31 cellular contexts compared by ENCODE assay signal in genomic region chr14:30180219-30180618, GRCh38.
DNase-seq lines count a peak whose midpoint lies in the region; ATAC-seq, FAIRE-seq and TF ChIP-seq lines count a peak whose summit lies in the region.
"Had no signal": no experiment of that assay in that cellular context is flagged by ENCODE, and none has a peak within 500 bp of the region (broad histone marks: within the 10 kb centered on the region; RNA-seq: fewer than 3 reads in every experiment).

No MANE protein-coding gene starts in this region.

- no peak for ATAC-seq in activated T-helper 17 cell treated with anti-CD3 and anti-CD28 coated beads, Interleukin-2, amount 50 U/mL, for 72 hours (replicated peaks)
- ATAC-seq: body of pancreas; stimulated activated naive B cell treated with anti-CD40 and anti-IgM and Interleukin-4, amounts not matched to agents 10 μg/mL and 1 μg/mL and 100 μg/mL, for 72 hours had no signal

- H3K4me3 Mint-ChIP-seq in astrocyte (ENCODE audit: unreplicated experiment): no peak overlapping the region
- no peak overlapping the region for H3K4me3 Mint-ChIP-seq in activated T-helper 17 cell treated with anti-CD3 and anti-CD28 coated beads, Interleukin-2, amount 50 U/mL, for 72 hours
- H3K4me3 Mint-ChIP-seq: activated naive CD8-positive, alpha-beta T cell treated with anti-CD3 and anti-CD28 coated beads, Interleukin-2, amount 10 ng/mL, durations not matched to agents 7 days and 5 days; CD4-positive, CD25-positive, alpha-beta regulatory T cell; nephron; stimulated activated naive B cell treated with anti-CD40 and anti-IgM and Interleukin-4, amounts not matched to agents 10 μg/mL and 1 μg/mL and 100 μg/mL, for 72 hours; T-helper 2 cell treated with Interferon-gamma antibody and Interleukin-4, amounts not matched to agents 5 μg/mL and 100 μg/mL, for 36 hours had no signal

- no peak overlapping the region for H3K9ac ChIP-seq in GM23248
- H3K9ac ChIP-seq in astrocyte (ENCODE audit: low read length): no peak overlapping the region

- 71 to 73% methylated on average over 2 of the region's 2 CpGs for WGBS in GM23248 (ENCODE audit: low coverage in 1 of 2, low lambda C conversion rate in 2 of 2, missing lambda C conversion rate in 2 of 2), 2 experiments

- H3K27ac ChIP-seq in GM23248 (no peak overlapping the region), astrocyte (ENCODE audit: low read depth, low read length) (no peak overlapping the region)
- H3K27ac ChIP-seq: body of pancreas, HL-60, ovary, PC-9, VCaP had no signal

- peaks cover 3% of the 10 kb centered on the region for H3K27me3 Mint-ChIP-seq in astrocyte (ENCODE audit: low read depth, unreplicated experiment)
- H3K27me3 Mint-ChIP-seq in activated T-helper 17 cell treated with anti-CD3 and anti-CD28 coated beads, Interleukin-2, amount 50 U/mL, for 72 hours: no peaks in the 10 kb centered on the region
- H3K27me3 Mint-ChIP-seq: activated naive CD8-positive, alpha-beta T cell treated with anti-CD3 and anti-CD28 coated beads, Interleukin-2, amount 10 ng/mL, durations not matched to agents 7 days and 5 days; CD4-positive, CD25-positive, alpha-beta regulatory T cell; stimulated activated naive B cell treated with anti-CD40 and anti-IgM and Interleukin-4, amounts not matched to agents 10 μg/mL and 1 μg/mL and 100 μg/mL, for 72 hours had no signal

- H3K4me1 ChIP-seq in GM23248 (ENCODE audit: insufficient read depth) (peaks cover 27% of the 10 kb centered on the region), astrocyte (ENCODE audit: insufficient read depth, low read length) (no peaks in the 10 kb centered on the region)
- H3K4me1 ChIP-seq: body of pancreas had no signal

- no peaks in the 10 kb centered on the region for H3K9me3 ChIP-seq in GM23248 (ENCODE audit: low read depth)
- no peaks in the 10 kb centered on the region for H3K9me3 ChIP-seq in astrocyte (ENCODE audit: insufficient read depth, low read depth, low read length)
- H3K9me3 ChIP-seq: body of pancreas, ovary had no signal

- H4K20me1 ChIP-seq in GM23248 (ENCODE audit: insufficient read depth) (no peaks in the 10 kb centered on the region), astrocyte (ENCODE audit: insufficient read depth, low read length) (no peaks in the 10 kb centered on the region)

- peak; percentile 54 for DNase-seq in GM23248
- peak; percentile 51 for DNase-seq in astrocyte (ENCODE audit: low read depth)
- DNase-seq in fibroblast of the aortic adventitia (ENCODE audit: low read depth): peak; percentile 75
- peak; percentile 43 for DNase-seq in skeletal muscle cell (ENCODE audit: low read depth)
- no peak for DNase-seq in NCI-H2081 (lab: John Stamatoyannopoulos, UW)
- DNase-seq in NCI-H510A (lab: John Stamatoyannopoulos, UW): no peak
- DNase-seq: activated CD4-positive, alpha-beta T cell treated with anti-CD3 and anti-CD28 coated beads for 4 hours; activated CD8-positive, alpha-beta memory T cell treated with anti-CD3 and anti-CD28 coated beads for 24 hours; activated effector memory CD4-positive, alpha-beta T cell treated with anti-CD3 and anti-CD28 coated beads, Interleukin-2, amount 50 U/mL, for 16 hours; activated naive CD8-positive, alpha-beta T cell treated with anti-CD3 and anti-CD28 coated beads, Interleukin-2, amount 10 ng/mL, durations not matched to agents 7 days and 5 days; body of pancreas; CD4-positive, CD25-positive, alpha-beta regulatory T cell; effector memory CD4-positive, alpha-beta T cell; GOT3; Karpas-422; MV-4-11; NCI-H1436 treated with DMSO at 0.1 percent for 48 hours; ovary; PC-9; retina; Right ventricle myocardium superior; stimulated activated CD4-positive, alpha-beta T cell treated with anti-CD3 and anti-CD28 coated beads, Interleukin-12 subunit alpha, Interleukin-12 subunit beta, amount 100 ng/mL, for 4 hours; stimulated activated CD4-positive, alpha-beta T cell treated with anti-CD3 and anti-CD28 coated beads, Interleukin-4, amount 100 ng/mL, for 24 hours; stimulated activated naive B cell treated with anti-CD40 and anti-IgM and Interleukin-4, amounts not matched to agents 10 μg/mL and 1 μg/mL and 100 μg/mL, for 72 hours had no signal

- H3F3A ChIP-seq in GM23248 (ENCODE audit: insufficient read depth): peaks cover 17% of the 10 kb centered on the region

- no peak overlapping the region for H3K4me2 ChIP-seq in GM23248 (ENCODE audit: unreplicated experiment)
- no peak overlapping the region for H3K4me2 ChIP-seq in astrocyte (ENCODE audit: low read length)
- H3K4me2 ChIP-seq: PC-9 had no signal

- no peak overlapping the region for H3K27ac Mint-ChIP-seq in astrocyte (ENCODE audit: unreplicated experiment)
- no peak overlapping the region for H3K27ac Mint-ChIP-seq in activated T-helper 17 cell treated with anti-CD3 and anti-CD28 coated beads, Interleukin-2, amount 50 U/mL, for 72 hours
- H3K27ac Mint-ChIP-seq: activated naive CD8-positive, alpha-beta T cell treated with anti-CD3 and anti-CD28 coated beads, Interleukin-2, amount 10 ng/mL, durations not matched to agents 7 days and 5 days; CD4-positive, CD25-positive, alpha-beta regulatory T cell; nephron; stimulated activated naive B cell treated with anti-CD40 and anti-IgM and Interleukin-4, amounts not matched to agents 10 μg/mL and 1 μg/mL and 100 μg/mL, for 72 hours; T-helper 2 cell treated with Interferon-gamma antibody and Interleukin-4, amounts not matched to agents 5 μg/mL and 100 μg/mL, for 36 hours had no signal

- H3K9me3 Mint-ChIP-seq in astrocyte (ENCODE audit: unreplicated experiment): no peaks in the 10 kb centered on the region
- H3K9me3 Mint-ChIP-seq in activated T-helper 17 cell treated with anti-CD3 and anti-CD28 coated beads, Interleukin-2, amount 50 U/mL, for 72 hours: peaks cover 12% of the 10 kb centered on the region

- H3K27me3 ChIP-seq in GM23248 (replicated peaks; ENCODE audit: insufficient read depth) (no peaks in the 10 kb centered on the region), astrocyte (ENCODE audit: insufficient read depth, low read length) (no peaks in the 10 kb centered on the region)
- H3K27me3 ChIP-seq: body of pancreas, ovary had no signal

- H3K79me2 ChIP-seq in GM23248 (ENCODE audit: insufficient read depth): no peaks in the 10 kb centered on the region
- no peaks in the 10 kb centered on the region for H3K79me2 ChIP-seq in astrocyte (ENCODE audit: insufficient read depth, low read length)

- no peaks in the 10 kb centered on the region for H3K9me2 ChIP-seq in GM23248 (ENCODE audit: insufficient read depth)

- TF ChIP-seq CTCF in astrocyte (IDR thresholded peaks at IDR 0.05; ENCODE audit: insufficient read depth, low read depth, low read length) (no peak), fibroblast of the aortic adventitia (IDR thresholded peaks at IDR 0.05; ENCODE audit: insufficient read depth, low read length) (no peak)

- H2AFZ ChIP-seq in GM23248: 0 out of 2 replicates have a peak overlapping the region, but pooled peaks have one; percentile 1
- no peak overlapping the region for H2AFZ ChIP-seq in astrocyte (ENCODE audit: low read depth, low read length)
- H2AFZ ChIP-seq: PC-9 had no signal

- H3K36me3 ChIP-seq in GM23248 (ENCODE audit: low read depth) (no peaks in the 10 kb centered on the region), astrocyte (ENCODE audit: insufficient read depth, low read length) (no peaks in the 10 kb centered on the region)
- H3K36me3 ChIP-seq: ovary had no signal

- in situ Hi-C loops in GM23248 (cut with MboI): no loop called here

- FAIRE-seq in astrocyte (lab: Jason Lieb, UNC): peak; percentile 50
- FAIRE-seq: keratinocyte had no signal

- no peaks in the 10 kb centered on the region for H3K4me1 Mint-ChIP-seq in astrocyte (ENCODE audit: low read depth, unreplicated experiment)
- H3K4me1 Mint-ChIP-seq in activated T-helper 17 cell treated with anti-CD3 and anti-CD28 coated beads, Interleukin-2, amount 50 U/mL, for 72 hours: no peaks in the 10 kb centered on the region
- H3K4me1 Mint-ChIP-seq: activated naive CD8-positive, alpha-beta T cell treated with anti-CD3 and anti-CD28 coated beads, Interleukin-2, amount 10 ng/mL, durations not matched to agents 7 days and 5 days; CD4-positive, CD25-positive, alpha-beta regulatory T cell; nephron; stimulated activated naive B cell treated with anti-CD40 and anti-IgM and Interleukin-4, amounts not matched to agents 10 μg/mL and 1 μg/mL and 100 μg/mL, for 72 hours had no signal

- no peak overlapping the region for H3K4me3 ChIP-seq in GM23248
- no peak overlapping the region for H3K4me3 ChIP-seq in astrocyte (ENCODE audit: insufficient read depth, low read depth, low read length)
- H3K4me3 ChIP-seq in fibroblast of the aortic adventitia (ENCODE audit: low read depth, low read length): no peak overlapping the region
- H3K4me3 ChIP-seq in skeletal muscle cell (ENCODE audit: low read depth, low read length): no peak overlapping the region
- H3K4me3 ChIP-seq: body of pancreas, lung, ovary, PC-9 had no signal

- H3K36me3 Mint-ChIP-seq in astrocyte (ENCODE audit: low read depth, unreplicated experiment): no peaks in the 10 kb centered on the region
- H3K36me3 Mint-ChIP-seq in activated T-helper 17 cell treated with anti-CD3 and anti-CD28 coated beads, Interleukin-2, amount 50 U/mL, for 72 hours (ENCODE audit: low read depth): no peaks in the 10 kb centered on the region
- H3K36me3 Mint-ChIP-seq: activated naive CD8-positive, alpha-beta T cell treated with anti-CD3 and anti-CD28 coated beads, Interleukin-2, amount 10 ng/mL, durations not matched to agents 7 days and 5 days; CD4-positive, CD25-positive, alpha-beta regulatory T cell; stimulated activated naive B cell treated with anti-CD40 and anti-IgM and Interleukin-4, amounts not matched to agents 10 μg/mL and 1 μg/mL and 100 μg/mL, for 72 hours had no signal

Comparison
In these comparisons a context has a peak if more than half of its experiments do, and no peak if none do; other contexts are left out.
1. DNase-seq: peak in GM23248 (single experiment), astrocyte (single experiment), fibroblast of the aortic adventitia (single experiment) and skeletal muscle cell (single experiment); none in NCI-H2081 (0 of 2) and NCI-H510A (single experiment).